Comparison of ENCODE assay signal across 17 cellular contexts in genomic region chr12:112131686-112132085, GRCh38. TPM values are rescaled to one million over a fixed set of nuclear protein-coding genes. Genes with fewer than 3 reads are reported as not detected.
DNase-seq lines count a peak whose midpoint lies in the region; ATAC-seq, FAIRE-seq and TF ChIP-seq lines count a peak whose summit lies in the region.
"Had no signal": no experiment of that assay in that cellular context is flagged by ENCODE, and none has a peak within 500 bp of the region (broad histone marks: within the 10 kb centered on the region; RNA-seq: fewer than 3 reads in every experiment).

No MANE protein-coding gene starts in this region.

- H3K9me3 ChIP-seq in A549 (no peaks in the 10 kb centered on the region), neuronal stem cell (replicated peaks in 1 of 2; ENCODE audit: control insufficient read depth in 2 of 2, insufficient read depth in 1 of 2, low read depth in 1 of 2, low read length in 2 of 2) (no peaks in the 10 kb centered on the region)
- no peaks in the 10 kb centered on the region for H3K9me3 ChIP-seq in CD4-positive, alpha-beta memory T cell (ENCODE audit: control insufficient read depth in 1 of 2, low read length in 2 of 2)
- H3K9me3 ChIP-seq: ascending aorta, prostate gland had no signal

- H3K4ac ChIP-seq in neuronal stem cell (ENCODE audit: low read length): no peak overlapping the region

- H3K27me3 ChIP-seq in CD4-positive, alpha-beta memory T cell (ENCODE audit: insufficient read depth, low read length): no peaks in the 10 kb centered on the region
- no peaks in the 10 kb centered on the region for H3K27me3 ChIP-seq in neuronal stem cell (ENCODE audit: control insufficient read depth in 3 of 3, insufficient read depth in 3 of 3, low read depth in 1 of 3, low read length in 3 of 3)
- H3K27me3 ChIP-seq: ascending aorta had no signal

- WGBS in A549 (ENCODE audit: missing lambda C conversion rate): 91% methylated on average over 1 of the region's 1 CpG
- WGBS in neuronal stem cell (ENCODE audit: extremely low coverage in 2 of 2, insufficient read length in 2 of 2, insufficient replicate concordance in 1 of 2), 2 donors: no CpG with 5 or more reads among the region's 1 CpG

- H3K27me3 Mint-ChIP-seq in CD4-positive, alpha-beta memory T cell: no peaks in the 10 kb centered on the region
- no peaks in the 10 kb centered on the region for H3K27me3 Mint-ChIP-seq in mesothelial cell of epicardium (ENCODE audit: low read depth)

- H3K36me3 Mint-ChIP-seq in CD4-positive, alpha-beta memory T cell: peaks cover 0 to 25% of the 10 kb centered on the region in 2 donors
- H3K36me3 Mint-ChIP-seq in activated naive CD4-positive, alpha-beta T cell treated with anti-CD3 and anti-CD28 coated beads, Interleukin-2, amount 50 U/mL, for 72 hours: peaks cover 10 to 24% of the 10 kb centered on the region in 2 donors
- H3K36me3 Mint-ChIP-seq in mesothelial cell of epicardium: peaks cover 9% of the 10 kb centered on the region

- H3K27ac ChIP-seq in A549: no peak overlapping the region
- peak overlapping the region; percentile 61 for H3K27ac ChIP-seq in CD4-positive, alpha-beta memory T cell (ENCODE audit: low read depth, low read length)
- no peak overlapping the region for H3K27ac ChIP-seq in neuronal stem cell (replicated peaks; ENCODE audit: low read length)
- H3K27ac ChIP-seq: C4-2B had no signal

- H2AK5ac ChIP-seq in neuronal stem cell (ENCODE audit: low read depth, low read length): no peak overlapping the region

- H2BK15ac ChIP-seq in neuronal stem cell (ENCODE audit: low read length): no peak overlapping the region

- H3K4me3 ChIP-seq in A549 (no peak overlapping the region), neuronal stem cell (ENCODE audit: low read length in 2 of 2) (no peak overlapping the region)
- no peak overlapping the region for H3K4me3 ChIP-seq in CD4-positive, alpha-beta memory T cell (ENCODE audit: low read length in 2 of 2)
- H3K4me3 ChIP-seq: prostate gland had no signal

- no peaks in the 10 kb centered on the region for H3K79me1 ChIP-seq in neuronal stem cell (ENCODE audit: low read depth, low read length)

- ATAC-seq in A549: no peak
- no peak for ATAC-seq in activated naive CD4-positive, alpha-beta T cell treated with anti-CD3 and anti-CD28 coated beads, Interleukin-2, amount 50 U/mL, for 72 hours

- DNase-seq in A549 (ENCODE audit: low read depth in 1 of 2, low spot score in 1 of 2) (no peak), mesothelial cell of epicardium (ENCODE audit: low spot score in 2 of 2, unreplicated experiment in 2 of 2) (no peak), hepatic stellate cell (ENCODE audit: low spot score) (no peak), NCI-H128 (lab: John Stamatoyannopoulos, UW; ENCODE audit: unreplicated experiment) (no peak), middle frontal gyrus (ENCODE audit: extremely low spot score, low spot score) (no peak), neuronal stem cell (ENCODE audit: low spot score) (no peak)
- no peak for DNase-seq in CD4-positive, alpha-beta memory T cell
- DNase-seq in activated naive CD4-positive, alpha-beta T cell treated with anti-CD3 and anti-CD28 coated beads, Interleukin-2, amount 50 U/mL, for 72 hours (ENCODE audit: low spot score in 2 of 2): no peak
- DNase-seq: islet precursor cell, NCI-H187, NCI-H69, T1000 had no signal

- no peak for TF ChIP-seq POLR2A in A549 (IDR thresholded peaks at IDR 0.05; ENCODE audit: low read length)

- CTCF ChIA-PET in A549 (lab: Yijun Ruan, JAX): no interaction called here
- CTCF ChIA-PET in CD4-positive, alpha-beta memory T cell (lab: Charles Lee; ENCODE audit: partially characterized antibody): interaction anchor here (0.5 to 2.3 kb wide), 7 partner anchors 8 to 548 kb away, joined by 3 to 17 read pairs (median 4); partner anchors contain the start of gene NAA25

- POLR2A ChIA-PET in A549 (lab: Yijun Ruan, JAX): no interaction called here
- POLR2A ChIA-PET in CD4-positive, alpha-beta memory T cell (lab: Charles Lee; ENCODE audit: partially characterized antibody): interaction anchor here (1.0 to 5.2 kb wide), 7 partner anchors 8 to 287 kb away, joined by 3 to 53 read pairs (median 6); partner anchors contain the start of genes ERP29, NAA25, PTPN11 and TMEM116

- H3K4me1 Mint-ChIP-seq in CD4-positive, alpha-beta memory T cell: peaks cover 28 to 62% (median 48%) of the 10 kb centered on the region in 4 donors
- H3K4me1 Mint-ChIP-seq in mesothelial cell of epicardium: peaks cover 5% of the 10 kb centered on the region

- TF ChIP-seq RAD21 in A549 (conservative IDR thresholded peaks at IDR 0.05 in 1 of 2, IDR thresholded peaks at IDR 0.05 in 1 of 2): no peak

- H3K18ac ChIP-seq in neuronal stem cell (ENCODE audit: low read length): no peak overlapping the region

- peaks cover 37% of the 10 kb centered on the region for H3K4me1 ChIP-seq in A549
- H3K4me1 ChIP-seq in CD4-positive, alpha-beta memory T cell (ENCODE audit: insufficient read depth, low read length): peaks cover 69% of the 10 kb centered on the region
- H3K4me1 ChIP-seq in neuronal stem cell (ENCODE audit: control insufficient read depth in 2 of 2, insufficient read depth in 1 of 2, low read depth in 1 of 2, low read length in 2 of 2): peaks cover 0 to 2% of the 10 kb centered on the region in 2 donors

- no peak overlapping the region for H2AFZ ChIP-seq in neuronal stem cell (ENCODE audit: low read length)

- H2BK120ac ChIP-seq in neuronal stem cell (ENCODE audit: low read depth, low read length): no peak overlapping the region

- no peak for TF ChIP-seq EP300 in A549 (IDR thresholded peaks at IDR 0.05)

- FAIRE-seq in A549 (lab: Jason Lieb, UNC): no peak
- FAIRE-seq: frontal cortex, urothelium cell line had no signal

- peaks cover 29% of the 10 kb centered on the region for H3K36me3 ChIP-seq in CD4-positive, alpha-beta memory T cell (ENCODE audit: insufficient read depth, low read length)
- H3K36me3 ChIP-seq in neuronal stem cell (replicated peaks in 1 of 2; ENCODE audit: control insufficient read depth in 2 of 2, insufficient read depth in 2 of 2, low read length in 2 of 2): peaks cover 10 to 40% of the 10 kb centered on the region in 2 donors

- H3K9me3 Mint-ChIP-seq in CD4-positive, alpha-beta memory T cell: no peaks in the 10 kb centered on the region
- H3K9me3 Mint-ChIP-seq in activated naive CD4-positive, alpha-beta T cell treated with anti-CD3 and anti-CD28 coated beads, Interleukin-2, amount 50 U/mL, for 72 hours: no peaks in the 10 kb centered on the region
- H3K9me3 Mint-ChIP-seq in mesothelial cell of epicardium: no peaks in the 10 kb centered on the region

- intact Hi-C loops in CD4-positive, alpha-beta memory T cell (cut with micrococcal nuclease): loop anchor here (5.0 kb wide), 1 partner anchor 34 kb away; no protein-coding TSS in a partner anchor

- TF ChIP-seq CTCF in A549 (IDR thresholded peaks at IDR 0.05) (no peak), mesothelial cell of epicardium (IDR thresholded peaks at IDR 0.05; ENCODE audit: unreplicated experiment) (no peak)

- H4K91ac ChIP-seq in neuronal stem cell (ENCODE audit: low read depth, low read length, poor library complexity): no peak overlapping the region

- H4K8ac ChIP-seq in neuronal stem cell (ENCODE audit: low read depth, low read length): no peak overlapping the region

- peak overlapping the region in 1 of 8 donors; percentile 32 for H3K4me3 Mint-ChIP-seq in CD4-positive, alpha-beta memory T cell
- no peak overlapping the region for H3K4me3 Mint-ChIP-seq in mesothelial cell of epicardium

- H3K27ac Mint-ChIP-seq in CD4-positive, alpha-beta memory T cell: peak overlapping the region; percentile 1 to 95 (median 37)
- H3K27ac Mint-ChIP-seq in activated naive CD4-positive, alpha-beta T cell treated with anti-CD3 and anti-CD28 coated beads, Interleukin-2, amount 50 U/mL, for 72 hours: peak overlapping the region; percentile 66 to 87
- peak overlapping the region; percentile 0 for H3K27ac Mint-ChIP-seq in mesothelial cell of epicardium

- no peak overlapping the region for H3K23ac ChIP-seq in neuronal stem cell (ENCODE audit: low read depth, low read length, poor library complexity)

- H2BK5ac ChIP-seq in neuronal stem cell (ENCODE audit: low read length): no peak overlapping the region

- H3K9ac ChIP-seq in neuronal stem cell (ENCODE audit: low read depth, low read length, poor library complexity): no peak overlapping the region

- H3K14ac ChIP-seq in neuronal stem cell (ENCODE audit: low read length): no peak overlapping the region

- H3K4me2 ChIP-seq in A549: peak overlapping the region; percentile 74; the same call in 2 of the 3 replicates
- no peak overlapping the region for H3K4me2 ChIP-seq in neuronal stem cell (ENCODE audit: insufficient read depth, low read length, poor library complexity, severe bottlenecking)

- H2BK12ac ChIP-seq in neuronal stem cell (ENCODE audit: low read length): no peak overlapping the region

TF ChIP-seq in A549, 52 proteins besides CTCF, POLR2A, EP300 and RAD21 (continues in another document):
- no peak for TF ChIP-seq BHLHE40 (IDR thresholded peaks at IDR 0.05; ENCODE audit: low read depth, low read length)
- no peak for TF ChIP-seq POLR2AphosphoS2 (conservative IDR thresholded peaks at IDR 0.05; ENCODE audit: low read length)

RNA-seq across cellular contexts. Expression of gene TRAFD1, which starts 6.3 kb away (rescaled TPM):
- polyA plus RNA-seq in A549 (2011; rRNA removed): 23.3 and 33.1 TPM in 2 replicates
- 12.0 and 14.4 TPM in 2 replicates for polyA plus RNA-seq in A549 (2012; cell fraction: cytosol; rRNA removed)
- polyA plus RNA-seq in A549 (2012; cell fraction: nucleus; rRNA removed): 12.7 and 19.3 TPM in 2 replicates
- polyA plus RNA-seq in A549 (2017; fragmentation: RNase III; extraction: RNeasy Plus Mini Kit Qiagen cat#74134 plus additional on column Dnase treatment): 30.2 to 44.1 TPM (median 41.1 TPM) in 3 replicates
- polyA minus RNA-seq in A549 (2011; rRNA and poly(A)+ RNA removed): 20.1 and 21.2 TPM in 2 replicates
- 10 to 100 TPM; 38.7 to 42.7 TPM for total RNA-seq in CD4-positive, alpha-beta memory T cell
- polyA plus RNA-seq in CD4-positive, alpha-beta memory T cell: 10 to 100 TPM; 60.4 to 71.2 TPM
- 10 to 100 TPM; 59.6 to 74.3 TPM for total RNA-seq in activated naive CD4-positive, alpha-beta T cell treated with anti-CD3 and anti-CD28 coated beads, Interleukin-2, amount 50 U/mL, for 72 hours
- total RNA-seq in mesothelial cell of epicardium: 35.0 to 36.5 TPM (median 36.1 TPM) in 3 replicates
- polyA plus RNA-seq in neuronal stem cell (2013, experiment 1 of 2): 21.1 TPM
- 21.0 TPM for polyA plus RNA-seq in neuronal stem cell (2013, experiment 2 of 2)

RNA-seq across cellular contexts. Expression of gene NAA25, which starts 23.1 kb away (rescaled TPM):
- polyA plus RNA-seq in A549 (2011; rRNA removed): 41.4 and 49.3 TPM in 2 replicates
- 6.6 and 7.4 TPM in 2 replicates for polyA plus RNA-seq in A549 (2012; cell fraction: cytosol; rRNA removed)
- 9.7 and 16.5 TPM in 2 replicates for polyA plus RNA-seq in A549 (2012; cell fraction: nucleus; rRNA removed)
- 21.3 to 21.9 TPM (median 21.5 TPM) in 3 replicates for polyA plus RNA-seq in A549 (2017; fragmentation: RNase III; extraction: RNeasy Plus Mini Kit Qiagen cat#74134 plus additional on column Dnase treatment)
- polyA minus RNA-seq in A549 (2011; rRNA and poly(A)+ RNA removed): 30.5 and 33.6 TPM in 2 replicates
- 10 to 100 TPM; 28.7 to 35.3 TPM for total RNA-seq in CD4-positive, alpha-beta memory T cell
- 10 to 100 TPM in 1 of 2 donors, 1 to 10 TPM in 1; 8.5 to 15.2 TPM for polyA plus RNA-seq in CD4-positive, alpha-beta memory T cell
- 10 to 100 TPM; 61.2 to 63.5 TPM for total RNA-seq in activated naive CD4-positive, alpha-beta T cell treated with anti-CD3 and anti-CD28 coated beads, Interleukin-2, amount 50 U/mL, for 72 hours
- 37.3 to 43.8 TPM (median 37.4 TPM) in 3 replicates for total RNA-seq in mesothelial cell of epicardium
- polyA plus RNA-seq in neuronal stem cell (2013, experiment 1 of 2): 19.7 TPM
- polyA plus RNA-seq in neuronal stem cell (2013, experiment 2 of 2): 22.6 TPM

Comparison
In these comparisons a context has a peak if more than half of its experiments do, and no peak if none do; other contexts are left out.
1. H3K27ac Mint-ChIP-seq: peak in every context shown above with its lines; median percentile 76 in activated naive CD4-positive, alpha-beta T cell treated with anti-CD3 and anti-CD28 coated beads, Interleukin-2, amount 50 U/mL, for 72 hours; 37 in CD4-positive, alpha-beta memory T cell; 0 in mesothelial cell of epicardium.